ENCODE assay signal across 8 cellular contexts in genomic region chr17:48011405-48012150, GRCh38. TPM values are rescaled to one million over a fixed set of nuclear protein-coding genes. Genes with fewer than 3 reads are reported as not detected.
DNase-seq lines count a peak whose midpoint lies in the region; ATAC-seq, FAIRE-seq and TF ChIP-seq lines count a peak whose summit lies in the region.

No MANE protein-coding gene starts in this region.

- H3K79me2 ChIP-seq in K562 (ENCODE audit: control insufficient read depth, insufficient read depth, low read length), result no peaks in the 10 kb centered on the region

- no peak overlapping the region for H3K27ac ChIP-seq in SJSA1
- 0 out of 3 replicates have a peak overlapping the region, but pooled peaks have one; percentile 21 for H3K27ac ChIP-seq in K562 (ENCODE audit: extremely low read depth, low read depth, low read length)

- DNase-seq in EL (peak; percentile 71), MG63 (peak; percentile 44), SJSA1 (ENCODE audit: low read depth in 1 of 2, low spot score in 2 of 2) (peak in 1 of 2 experiments; percentile 52), K562 (ENCODE audit: extremely low read depth in 1 of 4, low spot score in 3 of 4) (peak; percentile 57 to 81 (median 68)), left kidney (ENCODE audit: low read depth, low spot score) (peak; percentile 77)
- no peak for DNase-seq in stimulated activated naive B cell treated with anti-CD40 and anti-IgM and Interleukin-4, amounts not matched to agents 10 μg/mL and 1 μg/mL and 100 μg/mL, for 72 hours

- peak; percentile 91 for FAIRE-seq in K562 (lab: Jason Lieb, UNC)

- POLR2A ChIA-PET in K562 (lab: Yijun Ruan, JAX), result interaction anchor here (0.8 to 1.2 kb wide), 9 partner anchors 9 to 180 kb away, joined by 3 to 6 read pairs (median 3); partner anchors contain the start of genes CDK5RAP3, LRRC46, MRPL10 and NFE2L1

- no peak for TF ChIP-seq EP300 in K562 (IDR thresholded peaks at IDR 0.05; ENCODE audit: low read length)

- 0 out of 2 replicates have a peak, but pooled peaks cover 2% of the 10 kb centered on the region for H3K27me3 ChIP-seq in MG63
- H3K27me3 ChIP-seq in SJSA1 (replicated peaks), result no peaks in the 10 kb centered on the region
- no peaks in the 10 kb centered on the region for H3K27me3 ChIP-seq in K562 (ENCODE audit: control insufficient read depth in 2 of 2, insufficient read depth in 2 of 2, low read length in 2 of 2)

- intact Hi-C loops in K562 (cut with micrococcal nuclease), result loop anchor here (2.0 kb wide), 1 partner anchor 33 kb away; no protein-coding TSS in a partner anchor

- CTCF ChIA-PET in K562 (lab: Yijun Ruan, JAX; ENCODE audit: low intra/inter-chr PET ratio), result interaction anchor here (1.0 to 1.7 kb wide), 2 partner anchors 61 to 120 kb away, joined by 5 to 6 read pairs; no protein-coding TSS in a partner anchor

- WGBS in K562 (ENCODE audit: insufficient coverage, low coverage, missing lambda C conversion rate), result 30% methylated on average over 22 of the region's 23 CpGs

- in situ Hi-C loops in K562 (cut with MboI), result no loop called here

- no TSS peak for BruUV-seq in K562 (replicated peaks; lab: Mats Ljungman, UMichigan)

- H3K4me1 ChIP-seq in SJSA1 (replicated peaks) (peaks cover 18% of the 10 kb centered on the region), K562 (replicated peaks in 1 of 2; ENCODE audit: control insufficient read depth in 2 of 2, insufficient read depth in 2 of 2, low read length in 2 of 2) (peaks cover 22 to 23% of the 10 kb centered on the region in 2 experiments)

- no peaks in the 10 kb centered on the region for H3K9me3 ChIP-seq in MG63
- no peaks in the 10 kb centered on the region for H3K9me3 ChIP-seq in SJSA1 (replicated peaks)
- H3K9me3 ChIP-seq in K562 (replicated peaks; ENCODE audit: control insufficient read depth, insufficient read depth, low read depth, low read length), result no peaks in the 10 kb centered on the region; the same call in 1 of the 2 replicates

- H2AFZ ChIP-seq in K562 (ENCODE audit: low read depth, low read length), result peak overlapping the region; percentile 92

- peak overlapping the region; percentile 83 to 86 for H3K4me3 Mint-ChIP-seq in stimulated activated naive B cell treated with anti-CD40 and anti-IgM and Interleukin-4, amounts not matched to agents 10 μg/mL and 1 μg/mL and 100 μg/mL, for 72 hours

- no peaks in the 10 kb centered on the region for H3K36me3 Mint-ChIP-seq in stimulated activated naive B cell treated with anti-CD40 and anti-IgM and Interleukin-4, amounts not matched to agents 10 μg/mL and 1 μg/mL and 100 μg/mL, for 72 hours

- no peaks in the 10 kb centered on the region for H3K9me3 Mint-ChIP-seq in stimulated activated naive B cell treated with anti-CD40 and anti-IgM and Interleukin-4, amounts not matched to agents 10 μg/mL and 1 μg/mL and 100 μg/mL, for 72 hours

- H3K36me3 ChIP-seq in MG63, result no peaks in the 10 kb centered on the region
- H3K36me3 ChIP-seq in SJSA1, result no peaks in the 10 kb centered on the region
- H3K36me3 ChIP-seq in K562 (ENCODE audit: control insufficient read depth, insufficient read depth, low read length), result no peaks in the 10 kb centered on the region

- peak; percentile 71 to 77 (median 72) for TF ChIP-seq CTCF in K562 (IDR thresholded peaks at IDR 0.05 in 2 of 3, conservative IDR thresholded peaks at IDR 0.05 in 1 of 3; ENCODE audit: insufficient read depth in 2 of 3, low read depth in 1 of 3, low read length in 3 of 3)

- TF ChIP-seq RAD21 in K562 (CRISPR knock-in tag; conservative IDR thresholded peaks at IDR 0.05 in 1 of 2, IDR thresholded peaks at IDR 0.05 in 1 of 2), result peak; percentile 34 to 67

- H3K9me1 ChIP-seq in K562 (ENCODE audit: control insufficient read depth, insufficient read depth, low read length), result no peaks in the 10 kb centered on the region

- H4K20me1 ChIP-seq in K562 (replicated peaks; ENCODE audit: control insufficient read depth, insufficient read depth, low read length), result no peaks in the 10 kb centered on the region

- H3K4me3 ChIP-seq in MG63 (no peak overlapping the region), SJSA1 (peak overlapping the region; percentile 35), K562 (peak overlapping the region; percentile 12; the same call in 1 of the 2 replicates)

- no peak overlapping the region for H3K27ac Mint-ChIP-seq in stimulated activated naive B cell treated with anti-CD40 and anti-IgM and Interleukin-4, amounts not matched to agents 10 μg/mL and 1 μg/mL and 100 μg/mL, for 72 hours

- peak overlapping the region; percentile 37 to 74 for H3K9ac ChIP-seq in K562 (ENCODE audit: insufficient read depth in 1 of 2, low read depth in 2 of 2, low read length in 2 of 2)

- peak; percentile 88 for ATAC-seq in K562
- peak; percentile 83 to 85 for ATAC-seq in stimulated activated naive B cell treated with anti-CD40 and anti-IgM and Interleukin-4, amounts not matched to agents 10 μg/mL and 1 μg/mL and 100 μg/mL, for 72 hours (replicated peaks)
- no peak for ATAC-seq in GM21515 (IDR thresholded peaks at IDR 0.05; ENCODE audit: unreplicated experiment)
- ATAC-seq in GM21526 (IDR thresholded peaks at IDR 0.05; ENCODE audit: low FRiP score, unreplicated experiment), result no peak

- peaks cover 10 to 21% of the 10 kb centered on the region in 2 donors for H3K4me1 Mint-ChIP-seq in stimulated activated naive B cell treated with anti-CD40 and anti-IgM and Interleukin-4, amounts not matched to agents 10 μg/mL and 1 μg/mL and 100 μg/mL, for 72 hours

- H3K4me2 ChIP-seq in K562 (ENCODE audit: insufficient read depth, low read length), result peak overlapping the region; percentile 69

- H3K27me3 Mint-ChIP-seq in stimulated activated naive B cell treated with anti-CD40 and anti-IgM and Interleukin-4, amounts not matched to agents 10 μg/mL and 1 μg/mL and 100 μg/mL, for 72 hours, result peaks cover 56 to 58% of the 10 kb centered on the region in 2 donors

- TF ChIP-seq POLR2A in K562 (conservative IDR thresholded peaks at IDR 0.05), result no peak

RNA-seq across cellular contexts. Expression of gene COPZ2, which starts 26.0 kb away (rescaled TPM):
- 91.7 and 130 TPM in 2 replicates for total RNA-seq in MG63 (2014; rRNA removed; shearing (Covaris generic); ENCODE audit: low replicate concordance)
- total RNA-seq in SJSA1 (2014; rRNA removed; shearing (Covaris generic)), result 21.1 and 45.2 TPM in 2 replicates
- total RNA-seq in K562 (2011; cell fraction: chromatin; rRNA removed; ENCODE audit: low replicate concordance), result 0.46 TPM in 1 of 2 replicates, not detected in the other
- total RNA-seq in K562 (2011; cell fraction: nucleolus; rRNA removed), result 0.66 TPM in 1 of 2 replicates, not detected in the other
- total RNA-seq in K562 (2011; cell fraction: nucleoplasm; rRNA removed), result 0.73 and 0.92 TPM in 2 replicates
- not detected in 2 replicates for total RNA-seq in K562 (2014; rRNA removed)
- not detected in 2 replicates for total RNA-seq in K562 (2014; rRNA removed; fragmentation: Illumina TruSeq; extraction: Trizol)
- total RNA-seq in K562 (2015; rRNA removed; fragmentation: Illumina TruSeq; extraction: Trizol), result not detected in 2 replicates
- total RNA-seq in K562 (2021), result 0.49 TPM in 1 of 2 replicates, not detected in the other
- 0.14 and 0.22 TPM in 2 replicates for polyA plus RNA-seq in K562 (2011; rRNA removed)
- polyA plus RNA-seq in K562 (2011; cell fraction: cytosol; rRNA removed), result 0.13 TPM in 1 of 2 replicates, not detected in the other
- 0.52 and 1.4 TPM in 2 replicates for polyA plus RNA-seq in K562 (2011; cell fraction: nucleus; rRNA removed)
- 0.78 TPM in 1 of 2 replicates, not detected in the other for polyA plus RNA-seq in K562 (2012)
- polyA plus RNA-seq in K562 (2014; fragmentation: Illumina TruSeq; extraction: Trizol), result 0.21 TPM in 1 of 2 replicates, not detected in the other
- polyA plus RNA-seq in K562 (2014; fragmentation: Nextera tagmentation; extraction: Ambion mirVana), result not detected
- polyA plus RNA-seq in K562 (2014; rRNA removed), result not detected in 2 replicates
- not detected in 2 replicates for polyA minus RNA-seq in K562 (2011; rRNA and poly(A)+ RNA removed)
- not detected in 2 replicates for polyA minus RNA-seq in K562 (2011; cell fraction: cytosol; rRNA and poly(A)+ RNA removed)
- not detected in 2 replicates for polyA minus RNA-seq in K562 (2011; cell fraction: nucleus; rRNA and poly(A)+ RNA removed)

RNA-seq across cellular contexts. Expression of gene NFE2L1, which starts 36.6 kb away (rescaled TPM):
- 33.6 and 47.7 TPM in 2 replicates for total RNA-seq in MG63 (2014; rRNA removed; shearing (Covaris generic); ENCODE audit: low replicate concordance)
- 61.8 and 200 TPM in 2 replicates for total RNA-seq in SJSA1 (2014; rRNA removed; shearing (Covaris generic))
- 97.0 and 141 TPM in 2 replicates for total RNA-seq in K562 (2011; cell fraction: chromatin; rRNA removed; ENCODE audit: low replicate concordance)
- 104 and 118 TPM in 2 replicates for total RNA-seq in K562 (2011; cell fraction: nucleolus; rRNA removed)
- 88.2 and 97.7 TPM in 2 replicates for total RNA-seq in K562 (2011; cell fraction: nucleoplasm; rRNA removed)
- total RNA-seq in K562 (2014; rRNA removed) (18.6 and 22.0 TPM in 2 replicates), K562 (2014; rRNA removed; fragmentation: Illumina TruSeq; extraction: Trizol) (38.7 and 57.0 TPM in 2 replicates), K562 (2015; rRNA removed; fragmentation: Illumina TruSeq; extraction: Trizol) (39.7 and 40.5 TPM in 2 replicates), K562 (2021) (61.4 and 67.7 TPM in 2 replicates)
- polyA plus RNA-seq in K562 (2011; rRNA removed) (57.2 and 59.8 TPM in 2 replicates), K562 (2014; fragmentation: Illumina TruSeq; extraction: Trizol) (68.1 and 68.6 TPM in 2 replicates), K562 (2014; fragmentation: Nextera tagmentation; extraction: Ambion mirVana) (1 to 10 TPM; 2.0 to 2.8 TPM), K562 (2014; rRNA removed) (40.7 and 41.4 TPM in 2 replicates)
- 41.0 and 52.4 TPM in 2 replicates for polyA plus RNA-seq in K562 (2011; cell fraction: cytosol; rRNA removed)
- 34.1 and 41.0 TPM in 2 replicates for polyA plus RNA-seq in K562 (2011; cell fraction: nucleus; rRNA removed)
- polyA plus RNA-seq in K562 (2012), result 109 and 147 TPM in 2 replicates
- polyA minus RNA-seq in K562 (2011; rRNA and poly(A)+ RNA removed), result 79.5 and 101 TPM in 2 replicates
- polyA minus RNA-seq in K562 (2011; cell fraction: cytosol; rRNA and poly(A)+ RNA removed), result 31.0 and 35.6 TPM in 2 replicates
- 12.5 and 16.4 TPM in 2 replicates for polyA minus RNA-seq in K562 (2011; cell fraction: nucleus; rRNA and poly(A)+ RNA removed)

RNA-seq across cellular contexts. Expression of gene CDK5RAP3, which starts 40.7 kb away (rescaled TPM):
- total RNA-seq in MG63 (2014; rRNA removed; shearing (Covaris generic); ENCODE audit: low replicate concordance), result 53.3 and 59.4 TPM in 2 replicates
- total RNA-seq in SJSA1 (2014; rRNA removed; shearing (Covaris generic)), result 89.5 and 94.9 TPM in 2 replicates
- total RNA-seq in K562 (2011; cell fraction: chromatin; rRNA removed; ENCODE audit: low replicate concordance), result 452 and 764 TPM in 2 replicates
- 478 and 540 TPM in 2 replicates for total RNA-seq in K562 (2011; cell fraction: nucleolus; rRNA removed)
- total RNA-seq in K562 (2011; cell fraction: nucleoplasm; rRNA removed), result 403 and 415 TPM in 2 replicates
- total RNA-seq in K562 (2014; rRNA removed), result 85.0 and 91.5 TPM in 2 replicates
- total RNA-seq in K562 (2014; rRNA removed; fragmentation: Illumina TruSeq; extraction: Trizol), result 70.8 and 71.7 TPM in 2 replicates
- 67.0 and 73.7 TPM in 2 replicates for total RNA-seq in K562 (2015; rRNA removed; fragmentation: Illumina TruSeq; extraction: Trizol)
- total RNA-seq in K562 (2021), result 113 and 131 TPM in 2 replicates
- 132 and 208 TPM in 2 replicates for polyA plus RNA-seq in K562 (2011; rRNA removed)
- polyA plus RNA-seq in K562 (2011; cell fraction: cytosol; rRNA removed), result 78.0 and 96.3 TPM in 2 replicates
- polyA plus RNA-seq in K562 (2011; cell fraction: nucleus; rRNA removed), result 1,392 and 1,556 TPM in 2 replicates
- 134 and 270 TPM in 2 replicates for polyA plus RNA-seq in K562 (2012)
- 96.7 and 100 TPM in 2 replicates for polyA plus RNA-seq in K562 (2014; fragmentation: Illumina TruSeq; extraction: Trizol)
- 10 to 100 TPM; 44.2 to 73.0 TPM for polyA plus RNA-seq in K562 (2014; fragmentation: Nextera tagmentation; extraction: Ambion mirVana)
- polyA plus RNA-seq in K562 (2014; rRNA removed), result 152 and 202 TPM in 2 replicates
- polyA minus RNA-seq in K562 (2011; rRNA and poly(A)+ RNA removed), result 81.6 and 111 TPM in 2 replicates
- 35.1 and 37.0 TPM in 2 replicates for polyA minus RNA-seq in K562 (2011; cell fraction: cytosol; rRNA and poly(A)+ RNA removed)
- 206 and 291 TPM in 2 replicates for polyA minus RNA-seq in K562 (2011; cell fraction: nucleus; rRNA and poly(A)+ RNA removed)

RNA-seq across cellular contexts. Expression of gene PRR15L, which starts 53.9 kb away (rescaled TPM):
- not detected in 2 replicates for total RNA-seq in MG63 (2014; rRNA removed; shearing (Covaris generic); ENCODE audit: low replicate concordance)
- total RNA-seq in SJSA1 (2014; rRNA removed; shearing (Covaris generic)), result not detected in 2 replicates
- total RNA-seq in K562 (2011; cell fraction: chromatin; rRNA removed; ENCODE audit: low replicate concordance), result not detected in 2 replicates
- not detected in 2 replicates for total RNA-seq in K562 (2011; cell fraction: nucleolus; rRNA removed)
- not detected in 2 replicates for total RNA-seq in K562 (2011; cell fraction: nucleoplasm; rRNA removed)
- total RNA-seq in K562 (2014; rRNA removed), result not detected in 2 replicates
- not detected in 2 replicates for total RNA-seq in K562 (2014; rRNA removed; fragmentation: Illumina TruSeq; extraction: Trizol)
- not detected in 2 replicates for total RNA-seq in K562 (2015; rRNA removed; fragmentation: Illumina TruSeq; extraction: Trizol)
- total RNA-seq in K562 (2021), result 0.16 TPM in 1 of 2 replicates, not detected in the other
- not detected in 2 replicates for polyA plus RNA-seq in K562 (2011; rRNA removed)
- polyA plus RNA-seq in K562 (2011; cell fraction: cytosol; rRNA removed), result not detected in 2 replicates
- polyA plus RNA-seq in K562 (2011; cell fraction: nucleus; rRNA removed), result not detected in 2 replicates
- 0.16 and 0.17 TPM in 2 replicates for polyA plus RNA-seq in K562 (2012)
- not detected in 2 replicates for polyA plus RNA-seq in K562 (2014; fragmentation: Illumina TruSeq; extraction: Trizol)
- polyA plus RNA-seq in K562 (2014; fragmentation: Nextera tagmentation; extraction: Ambion mirVana), result under 1 TPM in 1 of 2 experiments, not detected in 1; 0.03 TPM
- not detected in 2 replicates for polyA plus RNA-seq in K562 (2014; rRNA removed)
- not detected in 2 replicates for polyA minus RNA-seq in K562 (2011; rRNA and poly(A)+ RNA removed)
- not detected in 2 replicates for polyA minus RNA-seq in K562 (2011; cell fraction: cytosol; rRNA and poly(A)+ RNA removed)
- not detected in 2 replicates for polyA minus RNA-seq in K562 (2011; cell fraction: nucleus; rRNA and poly(A)+ RNA removed)

Comparison
In these comparisons a context has a peak if more than half of its experiments do, and no peak if none do; other contexts are left out.
1. ATAC-seq: peak in K562 (single experiment) and stimulated activated naive B cell treated with anti-CD40 and anti-IgM and Interleukin-4, amounts not matched to agents 10 μg/mL and 1 μg/mL and 100 μg/mL, for 72 hours (2 of 2); none in GM21515 (single experiment) and GM21526 (single experiment).
2. RNA of gene COPZ2, which starts 26.0 kb away (total RNA-seq): 91.7 to 130 TPM in MG63 and 21.1 to 45.2 TPM in SJSA1; 0.46 to 0.92 TPM in K562; every median in the first group is over 10 times any median in the second.